Comparison of ENCODE assay signal across 32 cellular contexts in the genomic region with DNA sequence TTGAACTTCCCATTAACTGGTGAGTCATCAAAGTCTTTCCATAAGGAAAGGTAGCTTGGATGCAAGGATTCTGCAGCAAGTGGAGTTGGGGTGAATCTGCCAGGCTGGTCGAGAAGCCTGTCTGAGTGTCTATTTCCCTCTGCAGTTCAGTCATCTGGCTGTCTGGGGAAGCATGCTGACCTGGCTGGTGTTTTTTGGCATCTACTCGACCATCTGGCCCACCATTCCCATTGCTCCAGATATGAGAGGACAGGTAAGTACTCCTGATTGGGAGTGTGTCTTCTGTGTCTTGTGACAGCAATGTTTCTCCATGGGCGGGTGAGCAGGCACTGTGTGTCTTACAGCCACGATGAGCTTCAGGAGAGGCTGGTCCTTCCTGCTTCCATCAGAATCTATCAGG.
"Had no signal": no experiment of that assay in that cellular context is flagged by ENCODE, and none has a peak within 500 bp of the region (broad histone marks: within the 10 kb centered on the region; RNA-seq: fewer than 3 reads in every experiment).

No MANE protein-coding gene starts in this region.

- H3K27me3 ChIP-seq: ascending aorta, breast epithelium, colonic mucosa had no signal

- H3K9me3 ChIP-seq: ascending aorta, breast epithelium, colonic mucosa, esophagus squamous epithelium had no signal

- ATAC-seq: activated CD4-positive, CD25-positive, alpha-beta regulatory T cell treated with anti-CD3 and anti-CD28 coated beads, Interleukin-2, amount 50 U/mL, for 24 hours; activated CD8-positive, alpha-beta memory T cell treated with anti-CD3 and anti-CD28 coated beads, Interleukin-2, amount 10 ng/mL, durations not matched to agents 7 days and 5 days; activated CD8-positive, alpha-beta T cell treated with anti-CD3 and anti-CD28 coated beads for 36 hours; activated naive CD4-positive, alpha-beta T cell treated with anti-CD3 and anti-CD28 coated beads, Interleukin-2, amount 50 U/mL, for 72 hours; activated T-cell treated with anti-CD3 and anti-CD28 coated beads, Interleukin-2, amount 50 U/mL, for 72 hours; T-helper 17 cell had no signal

- H3K9me3 Mint-ChIP-seq: activated B cell treated with CpG ODN at 0.5 μM for 24 hours; activated CD8-positive, alpha-beta T cell treated with anti-CD3 and anti-CD28 coated beads for 36 hours; activated naive CD4-positive, alpha-beta T cell treated with anti-CD3 and anti-CD28 coated beads, Interleukin-2, amount 10 ng/mL, durations not matched to agents 7 days and 5 days; activated naive CD4-positive, alpha-beta T cell treated with anti-CD3 and anti-CD28 coated beads, Interleukin-2, amount 50 U/mL, for 72 hours; activated naive CD8-positive, alpha-beta T cell treated with anti-CD3 and anti-CD28 coated beads, Interleukin-2, amount 10 ng/mL, durations not matched to agents 7 days and 5 days; activated T-cell treated with anti-CD3 and anti-CD28 coated beads, Interleukin-2, amount 50 U/mL, for 72 hours; brain; central memory CD8-positive, alpha-beta T cell; T-helper 2 cell treated with Interferon-gamma antibody and Interleukin-4, amounts not matched to agents 5 μg/mL and 100 μg/mL, for 36 hours had no signal

- H3K4me1 Mint-ChIP-seq: activated B cell treated with CpG ODN at 0.5 μM for 24 hours; activated CD8-positive, alpha-beta memory T cell treated with anti-CD3 and anti-CD28 coated beads, Interleukin-2, amount 10 ng/mL, durations not matched to agents 7 days and 5 days; activated naive CD4-positive, alpha-beta T cell treated with anti-CD3 and anti-CD28 coated beads, Interleukin-2, amount 10 ng/mL, durations not matched to agents 7 days and 5 days; activated naive CD8-positive, alpha-beta T cell treated with anti-CD3 and anti-CD28 coated beads, Interleukin-2, amount 10 ng/mL, durations not matched to agents 7 days and 5 days; central memory CD8-positive, alpha-beta T cell; T-helper 17 cell had no signal

- DNase-seq: activated B cell treated with CpG ODN at 0.5 μM for 24 hours; activated CD4-positive, alpha-beta T cell treated with anti-CD3 and anti-CD28 coated beads for 48 hours; activated CD4-positive, alpha-beta T cell treated with anti-CD3 and anti-CD28 coated beads, Interleukin-2, amount 50 U/mL, for 1 hour; activated CD4-positive, alpha-beta T cell treated with anti-CD3 and anti-CD28 coated beads, Interleukin-2, amount 50 U/mL, for 48 hours; activated CD8-positive, alpha-beta memory T cell treated with anti-CD3 and anti-CD28 coated beads, Interleukin-2, amount 10 ng/mL, durations not matched to agents 7 days and 5 days; activated CD8-positive, alpha-beta memory T cell treated with anti-CD3 and anti-CD28 coated beads, Interleukin-2, amount 50 U/mL, for 4 hours; activated CD8-positive, alpha-beta T cell treated with anti-CD3 and anti-CD28 coated beads for 36 hours; activated gamma-delta T cell; activated naive CD4-positive, alpha-beta T cell; activated naive CD4-positive, alpha-beta T cell treated with anti-CD3 and anti-CD28 coated beads, Interleukin-2, amount 10 ng/mL, durations not matched to agents 7 days and 5 days; activated naive CD8-positive, alpha-beta T cell treated with anti-CD3 and anti-CD28 coated beads, Interleukin-2, amount 10 ng/mL, durations not matched to agents 7 days and 5 days; activated T-cell treated with anti-CD3 and anti-CD28 coated beads, Interleukin-2, amount 50 U/mL, for 1 hour; activated T-cell treated with anti-CD3 and anti-CD28 coated beads, Interleukin-2, amount 50 U/mL, for 72 hours; colonic mucosa; effector CD8-positive, alpha-beta T cell; esophagus squamous epithelium; head of caudate nucleus; T-helper 1 cell; T-helper 17 cell; T1000; WERI-Rb-1 had no signal

- H3K27ac ChIP-seq: ascending aorta, breast epithelium, colonic mucosa, epithelial cell of prostate, esophagus squamous epithelium, WERI-Rb-1 had no signal

- H3K27me3 Mint-ChIP-seq: activated naive CD8-positive, alpha-beta T cell treated with anti-CD3 and anti-CD28 coated beads, Interleukin-2, amount 10 ng/mL, durations not matched to agents 7 days and 5 days; brain had no signal

- H3K36me3 ChIP-seq: ascending aorta, breast epithelium, colonic mucosa, esophagus squamous epithelium, WERI-Rb-1 had no signal

- H3K4me3 Mint-ChIP-seq: activated B cell treated with CpG ODN at 0.5 μM for 24 hours; activated CD8-positive, alpha-beta memory T cell treated with anti-CD3 and anti-CD28 coated beads, Interleukin-2, amount 10 ng/mL, durations not matched to agents 7 days and 5 days; activated CD8-positive, alpha-beta T cell treated with anti-CD3 and anti-CD28 coated beads for 36 hours; activated naive CD4-positive, alpha-beta T cell treated with anti-CD3 and anti-CD28 coated beads, Interleukin-2, amount 10 ng/mL, durations not matched to agents 7 days and 5 days; activated naive CD8-positive, alpha-beta T cell treated with anti-CD3 and anti-CD28 coated beads, Interleukin-2, amount 10 ng/mL, durations not matched to agents 7 days and 5 days; activated T-cell treated with anti-CD3 and anti-CD28 coated beads, Interleukin-2, amount 50 U/mL, for 72 hours; brain; central memory CD8-positive, alpha-beta T cell; T-helper 17 cell; T-helper 2 cell treated with Interferon-gamma antibody and Interleukin-4, amounts not matched to agents 5 μg/mL and 100 μg/mL, for 36 hours had no signal

- H3K27ac Mint-ChIP-seq: activated B cell treated with CpG ODN at 0.5 μM for 24 hours; activated CD8-positive, alpha-beta memory T cell treated with anti-CD3 and anti-CD28 coated beads, Interleukin-2, amount 10 ng/mL, durations not matched to agents 7 days and 5 days; activated CD8-positive, alpha-beta T cell treated with anti-CD3 and anti-CD28 coated beads for 36 hours; activated naive CD4-positive, alpha-beta T cell treated with anti-CD3 and anti-CD28 coated beads, Interleukin-2, amount 10 ng/mL, durations not matched to agents 7 days and 5 days; activated naive CD4-positive, alpha-beta T cell treated with anti-CD3 and anti-CD28 coated beads, Interleukin-2, amount 50 U/mL, for 72 hours; activated naive CD8-positive, alpha-beta T cell treated with anti-CD3 and anti-CD28 coated beads, Interleukin-2, amount 10 ng/mL, durations not matched to agents 7 days and 5 days; activated T-cell treated with anti-CD3 and anti-CD28 coated beads, Interleukin-2, amount 50 U/mL, for 72 hours; brain; T-helper 17 cell; T-helper 2 cell treated with Interferon-gamma antibody and Interleukin-4, amounts not matched to agents 5 μg/mL and 100 μg/mL, for 36 hours had no signal

- H3K4me3 ChIP-seq: ascending aorta, breast epithelium, colonic mucosa, esophagus squamous epithelium had no signal

- FAIRE-seq: endometrium, endothelial cell of umbilical vein, frontal cortex had no signal

- H3K4me1 ChIP-seq: ascending aorta, breast epithelium, colonic mucosa, esophagus squamous epithelium had no signal

- H3K36me3 Mint-ChIP-seq: activated CD8-positive, alpha-beta memory T cell treated with anti-CD3 and anti-CD28 coated beads, Interleukin-2, amount 10 ng/mL, durations not matched to agents 7 days and 5 days; activated naive CD4-positive, alpha-beta T cell treated with anti-CD3 and anti-CD28 coated beads, Interleukin-2, amount 10 ng/mL, durations not matched to agents 7 days and 5 days; activated naive CD4-positive, alpha-beta T cell treated with anti-CD3 and anti-CD28 coated beads, Interleukin-2, amount 50 U/mL, for 72 hours; activated naive CD8-positive, alpha-beta T cell treated with anti-CD3 and anti-CD28 coated beads, Interleukin-2, amount 10 ng/mL, durations not matched to agents 7 days and 5 days; brain had no signal
